Comparison of ENCODE assay signal across 8 cellular contexts in genomic region chr9:85940832-85941616, GRCh38. TPM values are rescaled to one million over a fixed set of nuclear protein-coding genes. Genes with fewer than 3 reads are reported as not detected.
DNase-seq lines count a peak whose midpoint lies in the region; ATAC-seq lines count a peak whose summit lies in the region.

Gene NAA35 (plus strand): TSS chr9:85941146. CDS start chr9:85942160, 1,014 bp downstream.

- DNase-seq in EL (peak; percentile 98), H7 (peak; percentile 99), M059J (ENCODE audit: low read depth) (peak; percentile 98), SHP77 (lab: John Stamatoyannopoulos, UW) (peak; percentile 80 to 87), fibroblast of peridontal ligament (ENCODE audit: extremely low read depth) (peak; percentile 97)
- peak; percentile 99 for DNase-seq in activated effector memory CD4-positive, alpha-beta T cell treated with Interleukin-2 at 50 U/mL for 16 hours
- DNase-seq in natural killer cell treated with Interleukin-12 subunit alpha and Interleukin-12 subunit beta and Interleukin-15 and Interleukin-18, amount 100 ng/mL, for 72 hours (ENCODE audit: low spot score): peak; percentile 99
- DNase-seq in stimulated activated naive CD8-positive, alpha-beta T cell treated with anti-CD3 and anti-CD28 coated beads, Interleukin-15, Interleukin-2, amounts not matched to agents 100 U/mL and 50 U/mL, for 24 hours: peak; percentile 99

- H3K27me3 Mint-ChIP-seq in natural killer cell treated with Interleukin-12 subunit alpha and Interleukin-12 subunit beta and Interleukin-15 and Interleukin-18, amount 100 ng/mL, for 72 hours: no peaks in the 10 kb centered on the region

- no peak within 1 kb of the TSS for H3K4me3 Mint-ChIP-seq in natural killer cell treated with Interleukin-12 subunit alpha and Interleukin-12 subunit beta and Interleukin-15 and Interleukin-18, amount 100 ng/mL, for 72 hours

- H3K4me1 Mint-ChIP-seq in natural killer cell treated with Interleukin-12 subunit alpha and Interleukin-12 subunit beta and Interleukin-15 and Interleukin-18, amount 100 ng/mL, for 72 hours (ENCODE audit: low read depth in 2 of 2): peaks cover 5 to 11% of the 10 kb centered on the region in 2 donors

- peak; percentile 94 for ATAC-seq in natural killer cell treated with Interleukin-12 subunit alpha and Interleukin-12 subunit beta and Interleukin-15 and Interleukin-18, amount 100 ng/mL, for 72 hours
- ATAC-seq in stimulated activated naive CD8-positive, alpha-beta T cell treated with anti-CD3 and anti-CD28 coated beads, Interleukin-15, Interleukin-2, amounts not matched to agents 100 U/mL and 50 U/mL, for 24 hours: peak; percentile 94

- peak within 1 kb of the TSS; percentile 95 for H3K4me3 ChIP-seq in H7 (ENCODE audit: insufficient read depth, low read depth, low read length)

- no peaks in the 10 kb centered on the region for H3K9me3 Mint-ChIP-seq in natural killer cell treated with Interleukin-12 subunit alpha and Interleukin-12 subunit beta and Interleukin-15 and Interleukin-18, amount 100 ng/mL, for 72 hours

- H3K36me3 ChIP-seq in H7 (replicated peaks; ENCODE audit: control insufficient read depth, insufficient read depth, low read length): peaks cover 4% of the 10 kb centered on the region

- no peak within 1 kb of the TSS for H3K27ac Mint-ChIP-seq in natural killer cell treated with Interleukin-12 subunit alpha and Interleukin-12 subunit beta and Interleukin-15 and Interleukin-18, amount 100 ng/mL, for 72 hours

- no peaks in the 10 kb centered on the region for H3K36me3 Mint-ChIP-seq in natural killer cell treated with Interleukin-12 subunit alpha and Interleukin-12 subunit beta and Interleukin-15 and Interleukin-18, amount 100 ng/mL, for 72 hours

- no peaks in the 10 kb centered on the region for H3K27me3 ChIP-seq in H7 (ENCODE audit: control insufficient read depth, insufficient read depth, low read length)

RNA-seq across cellular contexts. Expression of gene NAA35, which starts in this region (rescaled TPM):
- total RNA-seq in H7 (2014; rRNA removed; shearing (Covaris generic)): 39.1 and 49.3 TPM in 2 replicates
- total RNA-seq in M059J (2014; rRNA removed; shearing (Covaris generic)): 17.8 and 28.1 TPM in 2 replicates
- total RNA-seq in natural killer cell treated with Interleukin-12 subunit alpha and Interleukin-12 subunit beta and Interleukin-15 and Interleukin-18, amount 100 ng/mL, for 72 hours: 10 to 100 TPM; 26.7 to 33.7 TPM

Comparison
In these comparisons a context has a peak if more than half of its experiments do, and no peak if none do; other contexts are left out.
1. Peak in every context shown above with its lines: DNase-seq, ATAC-seq and H3K4me3 ChIP-seq.